In the genomic region with DNA sequence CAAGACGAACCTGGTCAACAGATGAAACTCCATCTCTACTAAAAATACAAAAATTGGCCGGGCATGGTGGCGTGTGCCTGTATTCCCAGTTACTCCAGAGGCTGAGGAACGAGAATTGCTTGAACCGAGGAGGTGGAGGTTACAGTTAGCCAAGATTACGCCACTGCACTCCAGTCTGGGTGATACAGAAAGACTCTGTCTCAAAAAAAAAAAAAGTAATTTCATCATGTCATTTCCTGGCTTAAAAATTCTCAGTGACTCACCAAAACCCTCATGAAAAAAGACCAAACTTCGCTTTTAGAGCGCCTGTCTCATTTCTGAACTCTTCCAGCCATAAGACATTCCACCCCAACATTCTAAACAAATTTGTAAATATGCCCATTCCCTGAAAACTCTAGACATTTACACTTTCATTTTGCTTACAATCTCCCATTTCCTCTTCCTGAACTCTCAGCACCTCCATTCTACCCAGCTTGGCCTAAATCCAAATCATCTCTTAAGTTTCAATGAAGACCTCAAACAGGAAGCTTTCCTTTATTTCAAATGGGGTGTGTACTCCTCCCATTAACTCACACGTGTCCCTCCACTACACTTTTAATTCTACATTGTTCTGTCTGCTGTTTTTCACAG, we compare ENCODE assay signal across 8 cellular contexts. TPM values are rescaled to one million over a fixed set of nuclear protein-coding genes. Genes with fewer than 3 reads are reported as not detected.
DNase-seq lines count a peak whose midpoint lies in the region; ATAC-seq lines count a peak whose summit lies in the region.

No MANE protein-coding gene starts in this region.

- peak overlapping the region; percentile 39 for H3K4me3 Mint-ChIP-seq in activated T-cell treated with anti-CD3 and anti-CD28 coated beads, Interleukin-2, amount 50 U/mL, for 24 hours
- peak overlapping the region; percentile 15 to 65 (median 17) for H3K4me3 Mint-ChIP-seq in T-cell

- H3K36me3 ChIP-seq in subcutaneous abdominal adipose tissue (ENCODE audit: control insufficient read depth in 5 of 5, insufficient read depth in 5 of 5, low read length in 5 of 5): no peaks in the 10 kb centered on the region

- H3K36me3 Mint-ChIP-seq in activated T-cell treated with anti-CD3 and anti-CD28 coated beads, Interleukin-2, amount 50 U/mL, for 24 hours (ENCODE audit: low read depth): no peaks in the 10 kb centered on the region
- H3K36me3 Mint-ChIP-seq in T-cell: no peaks in the 10 kb centered on the region

- no peaks in the 10 kb centered on the region for H3K9me3 ChIP-seq in subcutaneous abdominal adipose tissue (ENCODE audit: control insufficient read depth in 5 of 5, low read length in 5 of 5)

- CTCF ChIA-PET in T-cell (lab: Charles Lee): no interaction called here

- no peaks in the 10 kb centered on the region for H3K9me3 Mint-ChIP-seq in activated T-cell treated with anti-CD3 and anti-CD28 coated beads, Interleukin-2, amount 50 U/mL, for 24 hours
- H3K9me3 Mint-ChIP-seq in T-cell: peaks cover 0 to 4% (median 0%) of the 10 kb centered on the region in 3 donors

- no peaks in the 10 kb centered on the region for H3K27me3 Mint-ChIP-seq in activated T-cell treated with anti-CD3 and anti-CD28 coated beads, Interleukin-2, amount 50 U/mL, for 24 hours
- H3K27me3 Mint-ChIP-seq in T-cell: peaks cover 3 to 11% of the 10 kb centered on the region in 2 donors

- H3K4me3 ChIP-seq in subcutaneous abdominal adipose tissue (ENCODE audit: low read depth in 1 of 5, low read length in 5 of 5): peak overlapping the region in 3 of 5 donors; percentile 19 to 58 (median 25)

- DNase-seq in activated T-cell treated with anti-CD3 and anti-CD28 coated beads, Interleukin-2, amount 50 U/mL, for 24 hours: peak; percentile 38
- DNase-seq in activated T-cell treated with anti-CD3 and anti-CD28 coated beads for 4 hours (no peak), T-cell (no peak), fibroblast of peridontal ligament (ENCODE audit: extremely low read depth) (peak; percentile 92), cerebellar nuclear complex (lab: John Stamatoyannopoulos, UW) (no peak)

- H3K4me1 Mint-ChIP-seq in activated T-cell treated with anti-CD3 and anti-CD28 coated beads, Interleukin-2, amount 50 U/mL, for 24 hours (ENCODE audit: low read depth): peaks cover 20% of the 10 kb centered on the region
- H3K4me1 Mint-ChIP-seq in T-cell: peaks cover 8 to 21% (median 18%) of the 10 kb centered on the region in 3 donors

- peak overlapping the region; percentile 92 for H3K27ac Mint-ChIP-seq in activated T-cell treated with anti-CD3 and anti-CD28 coated beads, Interleukin-2, amount 50 U/mL, for 24 hours
- H3K27ac Mint-ChIP-seq in T-cell: peak overlapping the region; percentile 89 to 90

- POLR2A ChIA-PET in T-cell (lab: Charles Lee): no interaction called here

- H3K4me1 ChIP-seq in subcutaneous abdominal adipose tissue (ENCODE audit: control insufficient read depth in 5 of 5, insufficient read depth in 5 of 5, low read length in 5 of 5): peaks cover 0 to 7% (median 4%) of the 10 kb centered on the region in 5 donors

- ATAC-seq in T-cell (replicated peaks in 1 of 4) (peak; percentile 44 to 82 (median 70)), HG03378 (IDR thresholded peaks at IDR 0.05; ENCODE audit: unreplicated experiment) (no peak), GM19463 (IDR thresholded peaks at IDR 0.05; ENCODE audit: unreplicated experiment) (no peak)

- peak overlapping the region; percentile 82 for H3K27ac ChIP-seq in subcutaneous abdominal adipose tissue (ENCODE audit: low read depth, low read length)

- H3K9ac ChIP-seq in subcutaneous abdominal adipose tissue (ENCODE audit: low read length in 5 of 5): peak overlapping the region in 3 of 5 donors; percentile 17 to 75 (median 71)

- no peaks in the 10 kb centered on the region for H3K27me3 ChIP-seq in subcutaneous abdominal adipose tissue (ENCODE audit: control insufficient read depth in 5 of 5, insufficient read depth in 4 of 5, low read length in 5 of 5)

RNA-seq across cellular contexts. Expression of a gene that starts 50.5 kb away (rescaled TPM):
- total RNA-seq in T-cell: 100 to 1,000 TPM; 229 to 340 (median 259) TPM

Comparison
In these comparisons a context has a peak if more than half of its experiments do, and no peak if none do; other contexts are left out.
1. DNase-seq: peak in activated T-cell treated with anti-CD3 and anti-CD28 coated beads, Interleukin-2, amount 50 U/mL, for 24 hours (single experiment) and fibroblast of peridontal ligament (single experiment); none in activated T-cell treated with anti-CD3 and anti-CD28 coated beads for 4 hours (single experiment), T-cell (0 of 34) and cerebellar nuclear complex (0 of 2).
2. ATAC-seq: peak in T-cell (4 of 4); none in HG03378 (single experiment) and GM19463 (single experiment).